Comparison of ENCODE assay signal across 11 cellular contexts in genomic region chr4:80035336-80035735, GRCh38. TPM values are rescaled to one million over a fixed set of nuclear protein-coding genes. Genes with fewer than 3 reads are reported as not detected.
DNase-seq lines count a peak whose midpoint lies in the region; ATAC-seq, FAIRE-seq and TF ChIP-seq lines count a peak whose summit lies in the region.
"Had no signal": no experiment of that assay in that cellular context is flagged by ENCODE, and none has a peak within 500 bp of the region (broad histone marks: within the 10 kb centered on the region; RNA-seq: fewer than 3 reads in every experiment).

No MANE protein-coding gene starts in this region.

- H3K27me3 ChIP-seq in CD8-positive, alpha-beta T cell (ENCODE audit: insufficient read depth, low read length), result no peaks in the 10 kb centered on the region
- H3K27me3 ChIP-seq in keratinocyte (ENCODE audit: control insufficient read depth, extremely low read depth, insufficient read depth, low read length), result no peaks in the 10 kb centered on the region
- H3K27me3 ChIP-seq in Karpas-422 (ENCODE audit: low read length), result no peaks in the 10 kb centered on the region

- H4K20me1 ChIP-seq in keratinocyte (ENCODE audit: control insufficient read depth, extremely low read depth, insufficient read depth, low read length) (peaks cover 3% of the 10 kb centered on the region), Karpas-422 (ENCODE audit: insufficient read depth, low read depth, low read length) (no peaks in the 10 kb centered on the region)

- H3K36me3 ChIP-seq in CD8-positive, alpha-beta T cell (ENCODE audit: insufficient read depth, low read length), result no peaks in the 10 kb centered on the region
- H3K36me3 ChIP-seq in keratinocyte (ENCODE audit: control insufficient read depth in 2 of 2, extremely low read depth in 1 of 2, insufficient read depth in 2 of 2, low read length in 2 of 2), result peaks cover 5 to 14% of the 10 kb centered on the region in 2 experiments
- H3K36me3 ChIP-seq in Karpas-422 (ENCODE audit: insufficient read depth, low read length), result no peaks in the 10 kb centered on the region

- peak; percentile 36 for FAIRE-seq in keratinocyte (lab: Jason Lieb, UNC)
- FAIRE-seq: islet of Langerhans had no signal

- dilution Hi-C loops in keratinocyte (cut with MboI; ENCODE audit: extremely low pct_ligation_motif_present, low sequenced_read_pairs), result no loop called here

- peaks cover 25% of the 10 kb centered on the region for H3K36me3 Mint-ChIP-seq in CD8-positive, alpha-beta T cell

- no peaks in the 10 kb centered on the region for H3K27me3 Mint-ChIP-seq in CD8-positive, alpha-beta T cell (ENCODE audit: low read depth)

- peaks cover 25% of the 10 kb centered on the region for H3K4me1 Mint-ChIP-seq in CD8-positive, alpha-beta T cell (ENCODE audit: low read depth)

- no peak for DNase-seq in CD8-positive, alpha-beta T cell
- DNase-seq in RPMI8226 (peak; percentile 45), keratinocyte (ENCODE audit: low read depth, low spot score) (no peak), Karpas-422 (no peak), MV-4-11 (lab: John Stamatoyannopoulos, UW) (no peak), inferior parietal cortex (ENCODE audit: extremely low spot score) (no peak)
- DNase-seq: stimulated activated naive CD4-positive, alpha-beta T cell treated with Interleukin-2 at 50 U/mL for 16 hours had no signal

- intact Hi-C loops in CD8-positive, alpha-beta T cell (cut with DNase I, micrococcal nuclease), result no loop called here

- POLR2A ChIA-PET in CD8-positive, alpha-beta T cell (lab: Charles Lee), result no interaction called here

- H2AFZ ChIP-seq in keratinocyte (ENCODE audit: control insufficient read depth, low read length), result no peak overlapping the region
- H2AFZ ChIP-seq in Karpas-422 (ENCODE audit: low read length), result no peak overlapping the region

- H3K4me3 ChIP-seq in CD8-positive, alpha-beta T cell (ENCODE audit: low read depth, low read length), result no peak overlapping the region
- no peak overlapping the region for H3K4me3 ChIP-seq in keratinocyte (ENCODE audit: control insufficient read depth in 2 of 3, extremely low read depth in 1 of 3, insufficient read depth in 2 of 3, low read depth in 1 of 3, low read length in 3 of 3)
- no peak overlapping the region for H3K4me3 ChIP-seq in Karpas-422 (ENCODE audit: low read length)
- H3K4me3 ChIP-seq: smooth muscle cell had no signal

- TF ChIP-seq CTCF in CD8-positive, alpha-beta T cell (IDR thresholded peaks at IDR 0.05), result no peak
- no peak for TF ChIP-seq CTCF in keratinocyte (optimal IDR thresholded peaks at IDR 0.05 in 1 of 3, IDR thresholded peaks at IDR 0.05 in 1 of 3, conservative IDR thresholded peaks at IDR 0.05 in 1 of 3; ENCODE audit: extremely low read depth in 1 of 3, insufficient read depth in 2 of 3, low read length in 3 of 3)

- no peak overlapping the region for H3K9ac ChIP-seq in keratinocyte (ENCODE audit: control insufficient read depth, extremely low read depth, insufficient read depth, low read length)
- no peak overlapping the region for H3K9ac ChIP-seq in Karpas-422 (ENCODE audit: low read length)

- H3K9me3 ChIP-seq in CD8-positive, alpha-beta T cell (ENCODE audit: low read length), result no peaks in the 10 kb centered on the region
- H3K9me3 ChIP-seq in keratinocyte (ENCODE audit: control insufficient read depth, low read depth, low read length) (no peaks in the 10 kb centered on the region), Karpas-422 (ENCODE audit: low read length) (no peaks in the 10 kb centered on the region)

- H3K9me3 Mint-ChIP-seq in CD8-positive, alpha-beta T cell, result no peaks in the 10 kb centered on the region

- peaks cover 32% of the 10 kb centered on the region for H3K79me2 ChIP-seq in keratinocyte (ENCODE audit: control insufficient read depth, insufficient read depth, low read length)
- H3K79me2 ChIP-seq in Karpas-422 (ENCODE audit: low read length), result no peaks in the 10 kb centered on the region

- no peak overlapping the region for H3K4me3 Mint-ChIP-seq in CD8-positive, alpha-beta T cell

- CTCF ChIA-PET in CD8-positive, alpha-beta T cell (lab: Charles Lee), result interaction anchor here (1.5 kb wide), 1 partner anchor 91 kb away, joined by 3 read pairs; no protein-coding TSS in a partner anchor

- H3K27ac ChIP-seq in CD8-positive, alpha-beta T cell (ENCODE audit: low read depth, low read length), result no peak overlapping the region
- H3K27ac ChIP-seq in keratinocyte (ENCODE audit: control insufficient read depth, insufficient read depth, low read length), result no peak overlapping the region
- no peak overlapping the region for H3K27ac ChIP-seq in Karpas-422 (ENCODE audit: low read length)

- no peaks in the 10 kb centered on the region for H3K9me2 ChIP-seq in Karpas-422 (replicated peaks; ENCODE audit: insufficient read depth, low read length)

- H3K4me2 ChIP-seq in keratinocyte (ENCODE audit: control insufficient read depth, extremely low read depth, insufficient read depth, low read depth, low read length) (no peak overlapping the region), Karpas-422 (ENCODE audit: low read depth, low read length, poor library complexity, severe bottlenecking) (no peak overlapping the region)
- H3K4me2 ChIP-seq: smooth muscle cell had no signal

- peaks cover 5% of the 10 kb centered on the region for H3K4me1 ChIP-seq in CD8-positive, alpha-beta T cell (ENCODE audit: insufficient read depth, low read length)
- H3K4me1 ChIP-seq in keratinocyte (ENCODE audit: control insufficient read depth, extremely low read depth, insufficient read depth, low read length) (peaks cover 5% of the 10 kb centered on the region), Karpas-422 (ENCODE audit: low read length) (no peaks in the 10 kb centered on the region)

- ATAC-seq in CD8-positive, alpha-beta T cell, result peak; percentile 40
- ATAC-seq in GM19452 (IDR thresholded peaks at IDR 0.05; ENCODE audit: unreplicated experiment), result peak; percentile 65
- ATAC-seq in GM21619 (IDR thresholded peaks at IDR 0.05; ENCODE audit: unreplicated experiment), result no peak

- no peak overlapping the region for H3K27ac Mint-ChIP-seq in CD8-positive, alpha-beta T cell

- no peaks in the 10 kb centered on the region for H3K9me1 ChIP-seq in keratinocyte (ENCODE audit: control insufficient read depth, extremely low read depth, insufficient read depth, low read length)

RNA-seq across cellular contexts. Expression of gene ANTXR2, which starts 37.7 kb away (rescaled TPM):
- 1 to 10 TPM; 6.9 to 8.6 TPM for total RNA-seq in CD8-positive, alpha-beta T cell
- 41.3 to 109 TPM (median 89.1 TPM) in 3 replicates for polyA plus RNA-seq in keratinocyte
- 36.7 TPM for polyA plus RNA-seq in keratinocyte (2011; ENCODE audit: low read depth)
- 22.9 and 39.5 TPM in 2 replicates for polyA plus RNA-seq in keratinocyte (2011; cell fraction: cytosol; rRNA removed)
- polyA plus RNA-seq in keratinocyte (2011; cell fraction: nucleus; rRNA removed), result 109 and 142 TPM in 2 replicates
- polyA plus RNA-seq in keratinocyte (2012; ENCODE audit: low replicate concordance), result 23.2 and 154 TPM in 2 replicates
- polyA minus RNA-seq in keratinocyte, result 25.4 to 104 TPM (median 30.3 TPM) in 3 replicates
- polyA minus RNA-seq in keratinocyte (2011; cell fraction: cytosol; rRNA and poly(A)+ RNA removed), result 18.2 TPM
- polyA minus RNA-seq in keratinocyte (2011; cell fraction: nucleus; rRNA and poly(A)+ RNA removed), result 93.2 and 218 TPM in 2 replicates
- total RNA-seq in Karpas-422 (2014; rRNA removed; shearing (Covaris generic); ENCODE audit: low replicate concordance), result not detected in 2 replicates
